ENCODE assay signal across 8 cellular contexts in genomic region chr22:37545703-37546435, GRCh38. TPM values are rescaled to one million over a fixed set of nuclear protein-coding genes. Genes with fewer than 3 reads are reported as not detected.
DNase-seq lines count a peak whose midpoint lies in the region; ATAC-seq, FAIRE-seq and TF ChIP-seq lines count a peak whose summit lies in the region.

No MANE protein-coding gene starts in this region.

- H3K27ac ChIP-seq in body of pancreas (peak overlapping the region; percentile 89 to 96 (median 94)), iPS-18a (ENCODE audit: low read length) (peak overlapping the region; percentile 9), skeletal muscle tissue (ENCODE audit: low read depth, low read length) (peak overlapping the region; percentile 85)

- no peaks in the 10 kb centered on the region for H3K27me3 ChIP-seq in body of pancreas
- H3K27me3 ChIP-seq in iPS-18a (ENCODE audit: control insufficient read depth, insufficient read depth, low read length) = no peaks in the 10 kb centered on the region
- peaks cover 0 to 15% (median 0%) of the 10 kb centered on the region in 3 donors for H3K27me3 ChIP-seq in skeletal muscle tissue (ENCODE audit: control insufficient read depth in 3 of 3, insufficient read depth in 3 of 3, low read length in 3 of 3)

- peaks cover 79% of the 10 kb centered on the region for H3K4me1 ChIP-seq in body of pancreas
- H3K4me1 ChIP-seq in iPS-18a (ENCODE audit: control insufficient read depth, low read depth, low read length) = peaks cover 26% of the 10 kb centered on the region
- peaks cover 32 to 40% (median 35%) of the 10 kb centered on the region in 3 donors for H3K4me1 ChIP-seq in skeletal muscle tissue (ENCODE audit: control insufficient read depth in 3 of 3, insufficient read depth in 3 of 3, low read length in 3 of 3)

- TF ChIP-seq POLR2A in H54 (IDR thresholded peaks at IDR 0.05; ENCODE audit: low read depth, low read length) (peak; percentile 69), body of pancreas (IDR thresholded peaks at IDR 0.05) (peak; percentile 27 to 65 (median 61))

- intact Hi-C loops in body of pancreas (cut with DNase I) = no loop called here

- ATAC-seq in body of pancreas (peak; percentile 47), GM18909 (IDR thresholded peaks at IDR 0.05; ENCODE audit: poor library complexity, unreplicated experiment) (no peak)

- TF ChIP-seq CTCF in body of pancreas (IDR thresholded peaks at IDR 0.05) = no peak

- H3K9ac ChIP-seq in iPS-18a (ENCODE audit: low read length) (peak overlapping the region; percentile 55), skeletal muscle tissue (ENCODE audit: low read depth in 1 of 3, low read length in 3 of 3) (peak overlapping the region; percentile 38 to 64 (median 43))

- WGBS in body of pancreas, 2 donors = 2 to 6% methylated on average over 6 to 23 of the region's 28 CpGs

- no peak overlapping the region for H3K4me3 ChIP-seq in body of pancreas
- H3K4me3 ChIP-seq in iPS-18a (ENCODE audit: low read length) = peak overlapping the region; percentile 34
- H3K4me3 ChIP-seq in skeletal muscle tissue (ENCODE audit: low read length in 3 of 3) = peak overlapping the region in 1 of 3 donors; percentile 54

- no peak for FAIRE-seq in H54 (lab: Jason Lieb, UNC)

- DNase-seq in H54 (ENCODE audit: insufficient read length, low spot score) (peak; percentile 69), body of pancreas (peak; percentile 79 to 91 (median 82)), SHP77 (lab: John Stamatoyannopoulos, UW) (no peak), NCI-H187 treated with DMSO at 0.1 percent for 48 hours (lab: John Stamatoyannopoulos, UW) (no peak), NCI-H1048 (lab: John Stamatoyannopoulos, UW) (no peak)

- no peaks in the 10 kb centered on the region for H3K36me3 ChIP-seq in body of pancreas (replicated peaks in 1 of 2; ENCODE audit: insufficient read depth in 1 of 2, low read depth in 2 of 2)
- no peaks in the 10 kb centered on the region for H3K36me3 ChIP-seq in iPS-18a (ENCODE audit: control insufficient read depth, low read depth, low read length)
- H3K36me3 ChIP-seq in skeletal muscle tissue (ENCODE audit: control insufficient read depth in 3 of 3, insufficient read depth in 3 of 3, low read length in 3 of 3) = no peaks in the 10 kb centered on the region

- H3K9me3 ChIP-seq in body of pancreas (no peaks in the 10 kb centered on the region), iPS-18a (ENCODE audit: control insufficient read depth, low read depth, low read length) (no peaks in the 10 kb centered on the region), skeletal muscle tissue (ENCODE audit: control insufficient read depth in 3 of 3, low read length in 3 of 3) (no peaks in the 10 kb centered on the region)

RNA-seq across cellular contexts. Expression of gene CDC42EP1, which starts 14.4 kb away (rescaled TPM):
- total RNA-seq in body of pancreas = 10 to 100 TPM; 73.2 to 84.7 TPM
- total RNA-seq in skeletal muscle tissue = 6.3 TPM

RNA-seq across cellular contexts. Expression of gene CARD10, which starts 26.7 kb away (rescaled TPM):
- total RNA-seq in body of pancreas (10 to 100 TPM; 17.4 to 28.7 TPM), skeletal muscle tissue (5.7 TPM)

RNA-seq across cellular contexts. Expression of gene LGALS2, which starts 34.0 kb away (rescaled TPM):
- total RNA-seq in body of pancreas (10 to 100 TPM; 19.2 to 68.9 TPM), skeletal muscle tissue (not detected)

RNA-seq across cellular contexts. Expression of gene MFNG, which starts 59.7 kb away (rescaled TPM):
- total RNA-seq in body of pancreas (1 to 10 TPM; 3.0 to 7.3 TPM), skeletal muscle tissue (3.7 TPM)

Comparison
In these comparisons a context has a peak if more than half of its experiments do, and no peak if none do; other contexts are left out.
1. DNase-seq: peak in H54 (single experiment) and body of pancreas (4 of 4); none in SHP77 (0 of 2), NCI-H187 treated with DMSO at 0.1 percent for 48 hours (single experiment) and NCI-H1048 (single experiment).
2. H3K27ac ChIP-seq: peak in every context shown above with its lines; median percentile 94 in body of pancreas; 85 in skeletal muscle tissue; 9 in iPS-18a.
3. RNA of gene CDC42EP1, which starts 14.4 kb away (total RNA-seq): 73.2 to 84.7 TPM in body of pancreas; 6.3 TPM in skeletal muscle tissue (single experiment); every median in the first group is over 10 times any median in the second.
4. RNA of gene LGALS2, which starts 34.0 kb away (total RNA-seq): 19.2 to 68.9 TPM in body of pancreas; not detected in skeletal muscle tissue (single experiment); every median in the first group is over 10 times any median in the second.